In genomic region chr17:80905586-80906230, GRCh38 we compare ENCODE assay signal across 16 cellular contexts.
A peak's percentile ranks its signal among the peaks of the same experiment; 100 is the strongest.
DNase-seq lines count a peak whose midpoint lies in the region; ATAC-seq and TF ChIP-seq lines count a peak whose summit lies in the region.
"Had no signal": no experiment of that assay in that cellular context is flagged by ENCODE, and none has a peak within 500 bp of the region (broad histone marks: within the 10 kb centered on the region; RNA-seq: fewer than 3 reads in every experiment).

No MANE protein-coding gene starts in this region.

- H3K27me3 Mint-ChIP-seq in activated naive CD4-positive, alpha-beta T cell treated with anti-CD3 and anti-CD28 coated beads, Interleukin-2, amount 10 ng/mL, durations not matched to agents 7 days and 5 days: no peaks in the 10 kb centered on the region
- H3K27me3 Mint-ChIP-seq in chondrocyte (ENCODE audit: low read depth) (no peaks in the 10 kb centered on the region), neural crest cell (ENCODE audit: low read depth) (no peaks in the 10 kb centered on the region)
- H3K27me3 Mint-ChIP-seq in activated CD4-positive, alpha-beta memory T cell treated with anti-CD3 and anti-CD28 coated beads for 36 hours: no peaks in the 10 kb centered on the region
- H3K27me3 Mint-ChIP-seq: B cell; CD4-positive, CD25-positive, alpha-beta regulatory T cell had no signal

- CTCF ChIA-PET in activated naive CD4-positive, alpha-beta T cell treated with anti-CD3 and anti-CD28 coated beads, Interleukin-2, amount 10 ng/mL, durations not matched to agents 7 days and 5 days (lab: Charles Lee): no interaction called here
- CTCF ChIA-PET in activated CD4-positive, alpha-beta memory T cell treated with anti-CD3 and anti-CD28 coated beads for 36 hours (lab: Charles Lee): interaction anchor here (0.7 to 1.4 kb wide), 2 partner anchors 19 to 545 kb away, joined by 3 to 4 read pairs; no protein-coding TSS in a partner anchor

- H3K27ac Mint-ChIP-seq in activated naive CD4-positive, alpha-beta T cell treated with anti-CD3 and anti-CD28 coated beads, Interleukin-2, amount 50 U/mL, for 72 hours: peak overlapping the region; percentile 14 to 78
- no peak overlapping the region for H3K27ac Mint-ChIP-seq in activated naive CD4-positive, alpha-beta T cell treated with anti-CD3 and anti-CD28 coated beads, Interleukin-2, amount 10 ng/mL, durations not matched to agents 7 days and 5 days
- H3K27ac Mint-ChIP-seq in chondrocyte (ENCODE audit: unreplicated experiment) (no peak overlapping the region), neural crest cell (ENCODE audit: unreplicated experiment) (peak overlapping the region; percentile 78)
- H3K27ac Mint-ChIP-seq in activated CD4-positive, alpha-beta memory T cell treated with anti-CD3 and anti-CD28 coated beads for 36 hours: no peak overlapping the region
- H3K27ac Mint-ChIP-seq: B cell; CD4-positive, CD25-positive, alpha-beta regulatory T cell; CD8-positive, alpha-beta T cell; GM23338; H9 had no signal

- TF ChIP-seq CTCF in chondrocyte (IDR thresholded peaks at IDR 0.05) (no peak), neural crest cell (conservative IDR thresholded peaks at IDR 0.05) (no peak)

- intact Hi-C loops in activated CD4-positive, alpha-beta memory T cell treated with anti-CD3 and anti-CD28 coated beads for 36 hours (cut with micrococcal nuclease): no loop called here
- intact Hi-C loops in left ventricle myocardium superior (cut with micrococcal nuclease): no loop called here

- peaks cover 23 to 47% of the 10 kb centered on the region in 2 donors for H3K36me3 Mint-ChIP-seq in activated naive CD4-positive, alpha-beta T cell treated with anti-CD3 and anti-CD28 coated beads, Interleukin-2, amount 50 U/mL, for 72 hours
- peaks cover 42% of the 10 kb centered on the region for H3K36me3 Mint-ChIP-seq in activated naive CD4-positive, alpha-beta T cell treated with anti-CD3 and anti-CD28 coated beads, Interleukin-2, amount 10 ng/mL, durations not matched to agents 7 days and 5 days
- H3K36me3 Mint-ChIP-seq in chondrocyte (ENCODE audit: low read depth) (peaks cover 26% of the 10 kb centered on the region), neural crest cell (ENCODE audit: low read depth) (no peaks in the 10 kb centered on the region)
- peaks cover 33% of the 10 kb centered on the region for H3K36me3 Mint-ChIP-seq in activated CD4-positive, alpha-beta memory T cell treated with anti-CD3 and anti-CD28 coated beads for 36 hours

- ATAC-seq in activated naive CD4-positive, alpha-beta T cell treated with anti-CD3 and anti-CD28 coated beads, Interleukin-2, amount 50 U/mL, for 72 hours: peak in 1 of 2 donors; percentile 5
- no peak for ATAC-seq in left ventricle myocardium superior
- ATAC-seq: CD8-positive, alpha-beta T cell; GM23338; HCT116 had no signal

- peaks cover 16% of the 10 kb centered on the region for H3K4me1 Mint-ChIP-seq in activated naive CD4-positive, alpha-beta T cell treated with anti-CD3 and anti-CD28 coated beads, Interleukin-2, amount 10 ng/mL, durations not matched to agents 7 days and 5 days
- H3K4me1 Mint-ChIP-seq in chondrocyte (ENCODE audit: low read depth) (peaks cover 12% of the 10 kb centered on the region), neural crest cell (peaks cover 19% of the 10 kb centered on the region)
- H3K4me1 Mint-ChIP-seq in activated CD4-positive, alpha-beta memory T cell treated with anti-CD3 and anti-CD28 coated beads for 36 hours (ENCODE audit: low read depth): peaks cover 15% of the 10 kb centered on the region

- DNase-seq in activated naive CD4-positive, alpha-beta T cell treated with anti-CD3 and anti-CD28 coated beads, Interleukin-2, amount 50 U/mL, for 72 hours (ENCODE audit: low spot score in 2 of 2): no peak
- no peak for DNase-seq in activated naive CD4-positive, alpha-beta T cell treated with anti-CD3 and anti-CD28 coated beads, Interleukin-2, amount 10 ng/mL, durations not matched to agents 7 days and 5 days
- DNase-seq in chondrocyte (ENCODE audit: low spot score): peak; percentile 83
- DNase-seq in neural crest cell (ENCODE audit: low read depth, low spot score): no peak
- DNase-seq in activated CD4-positive, alpha-beta memory T cell treated with anti-CD3 and anti-CD28 coated beads for 36 hours: no peak
- DNase-seq in left ventricle myocardium superior: no peak
- no peak for DNase-seq in putamen (ENCODE audit: low spot score)
- DNase-seq: Caco-2; CD4-positive, CD25-positive, alpha-beta regulatory T cell; CD8-positive, alpha-beta T cell; DMS153; DND-41; H9 had no signal

- H3K9me3 Mint-ChIP-seq in activated naive CD4-positive, alpha-beta T cell treated with anti-CD3 and anti-CD28 coated beads, Interleukin-2, amount 50 U/mL, for 72 hours: no peaks in the 10 kb centered on the region
- H3K9me3 Mint-ChIP-seq in activated naive CD4-positive, alpha-beta T cell treated with anti-CD3 and anti-CD28 coated beads, Interleukin-2, amount 10 ng/mL, durations not matched to agents 7 days and 5 days: no peaks in the 10 kb centered on the region
- H3K9me3 Mint-ChIP-seq in chondrocyte (ENCODE audit: low read depth) (no peaks in the 10 kb centered on the region), neural crest cell (no peaks in the 10 kb centered on the region)
- H3K9me3 Mint-ChIP-seq in activated CD4-positive, alpha-beta memory T cell treated with anti-CD3 and anti-CD28 coated beads for 36 hours: no peaks in the 10 kb centered on the region
- H3K9me3 Mint-ChIP-seq: CD4-positive, CD25-positive, alpha-beta regulatory T cell; CD8-positive, alpha-beta T cell; GM23338; H9 had no signal

- POLR2A ChIA-PET in activated CD4-positive, alpha-beta memory T cell treated with anti-CD3 and anti-CD28 coated beads for 36 hours (lab: Charles Lee): no interaction called here

- no peak overlapping the region for H3K4me3 Mint-ChIP-seq in activated naive CD4-positive, alpha-beta T cell treated with anti-CD3 and anti-CD28 coated beads, Interleukin-2, amount 10 ng/mL, durations not matched to agents 7 days and 5 days
- no peak overlapping the region for H3K4me3 Mint-ChIP-seq in chondrocyte (ENCODE audit: unreplicated experiment)
- no peak overlapping the region for H3K4me3 Mint-ChIP-seq in neural crest cell
- no peak overlapping the region for H3K4me3 Mint-ChIP-seq in activated CD4-positive, alpha-beta memory T cell treated with anti-CD3 and anti-CD28 coated beads for 36 hours
- H3K4me3 Mint-ChIP-seq: B cell; CD4-positive, CD25-positive, alpha-beta regulatory T cell; CD8-positive, alpha-beta T cell; GM23338; H9 had no signal

Comparison
In these comparisons a context has a peak if more than half of its experiments do, and no peak if none do; other contexts are left out.
1. H3K27ac Mint-ChIP-seq: peak in activated naive CD4-positive, alpha-beta T cell treated with anti-CD3 and anti-CD28 coated beads, Interleukin-2, amount 50 U/mL, for 72 hours (2 of 2) and neural crest cell (single experiment); none in activated naive CD4-positive, alpha-beta T cell treated with anti-CD3 and anti-CD28 coated beads, Interleukin-2, amount 10 ng/mL, durations not matched to agents 7 days and 5 days (single experiment), chondrocyte (single experiment) and activated CD4-positive, alpha-beta memory T cell treated with anti-CD3 and anti-CD28 coated beads for 36 hours (single experiment).